ENCODE assay signal across 17 cellular contexts in genomic region chr10:126130291-126130710, GRCh38.
A peak's percentile ranks its signal among the peaks of the same experiment; 100 is the strongest.
DNase-seq lines count a peak whose midpoint lies in the region; ATAC-seq and TF ChIP-seq lines count a peak whose summit lies in the region.
"Had no signal": no experiment of that assay in that cellular context is flagged by ENCODE, and none has a peak within 500 bp of the region (broad histone marks: within the 10 kb centered on the region; RNA-seq: fewer than 3 reads in every experiment).

No MANE protein-coding gene starts in this region.

- no TSS peak for BruUV-seq in mammary epithelial cell (replicated peaks; lab: Mats Ljungman, UMichigan)

- H3K9me3 ChIP-seq in mammary epithelial cell (replicated peaks; ENCODE audit: insufficient read depth, low read length) (no peaks in the 10 kb centered on the region), parathyroid adenoma (ENCODE audit: control insufficient read depth, low read length) (no peaks in the 10 kb centered on the region)
- H3K9me3 ChIP-seq: Caco-2, suprapubic skin had no signal

- H3K79me2 ChIP-seq in mammary epithelial cell (ENCODE audit: insufficient read depth, low read length) (no peaks in the 10 kb centered on the region), parathyroid adenoma (no peaks in the 10 kb centered on the region)

- DNase-seq in AG08395 (ENCODE audit: low spot score), result peak; percentile 66
- no peak for DNase-seq in mammary epithelial cell
- peak; percentile 67 for DNase-seq in left cardiac atrium
- no peak for DNase-seq in Ammon's horn (ENCODE audit: low spot score)
- DNase-seq in GM19240 (ENCODE audit: insufficient read length, low spot score), result no peak
- DNase-seq in activated gamma-delta T cell (lab: John Stamatoyannopoulos, UW), result no peak
- DNase-seq: activated CD8-positive, alpha-beta memory T cell treated with anti-CD3 and anti-CD28 coated beads, Interleukin-2, amount 50 U/mL, for 4 hours; activated naive CD4-positive, alpha-beta T cell treated with anti-CD3 and anti-CD28 coated beads, Interleukin-2, amount 50 U/mL, for 16 hours; Caco-2; naive B cell; NCI-H1436; NCI-H510A treated with DMSO at 0.1 percent for 48 hours; PC-9 had no signal

- dilution Hi-C loops in mammary epithelial cell (cut with HindIII; ENCODE audit: low sequenced_read_pairs), result no loop called here

- ATAC-seq in left cardiac atrium, result peak; percentile 82 to 87
- no peak for ATAC-seq in HG03095 (IDR thresholded peaks at IDR 0.05; ENCODE audit: unreplicated experiment)
- ATAC-seq: activated CD4-positive, CD25-positive, alpha-beta regulatory T cell treated with anti-CD3 and anti-CD28 coated beads, Interleukin-2, amount 50 U/mL, for 24 hours had no signal

- no peak overlapping the region for H3K4me3 ChIP-seq in mammary epithelial cell (replicated peaks in 1 of 3; ENCODE audit: insufficient read depth in 1 of 3, low read depth in 2 of 3, low read length in 3 of 3)
- H3K4me3 ChIP-seq in parathyroid adenoma (ENCODE audit: low read depth, low read length), result no peak overlapping the region
- H3K4me3 ChIP-seq: PC-9, suprapubic skin had no signal

- in situ Hi-C loops in mammary epithelial cell (cut with MboI; ENCODE audit: low sequenced_read_pairs in 2 of 2), result no loop called here

- H4K20me1 ChIP-seq in mammary epithelial cell (ENCODE audit: insufficient read depth, low read length), result no peaks in the 10 kb centered on the region

- 36% methylated on average over 9 of the region's 9 CpGs for WGBS in mammary epithelial cell (ENCODE audit: low coverage, missing lambda C conversion rate)

- H3K4me1 ChIP-seq in mammary epithelial cell (ENCODE audit: insufficient read depth, low read length) (peaks cover 5% of the 10 kb centered on the region), parathyroid adenoma (peaks cover 3% of the 10 kb centered on the region)
- H3K4me1 ChIP-seq: Caco-2 had no signal

- H2AFZ ChIP-seq in mammary epithelial cell (ENCODE audit: low read depth, low read length) (peak overlapping the region; percentile 30), parathyroid adenoma (peak overlapping the region; percentile 25)
- H2AFZ ChIP-seq: PC-9 had no signal

- H3K27me3 ChIP-seq in mammary epithelial cell (ENCODE audit: insufficient read depth, low read length), result no peaks in the 10 kb centered on the region
- H3K27me3 ChIP-seq in parathyroid adenoma (ENCODE audit: control insufficient read depth, insufficient read depth, low read length), result no peaks in the 10 kb centered on the region
- H3K27me3 ChIP-seq: suprapubic skin had no signal

- no peaks in the 10 kb centered on the region for H3K36me3 ChIP-seq in mammary epithelial cell (ENCODE audit: insufficient read depth, low read length)
- H3K36me3 ChIP-seq in parathyroid adenoma (ENCODE audit: control insufficient read depth, insufficient read depth, low read length), result no peaks in the 10 kb centered on the region
- H3K36me3 ChIP-seq: suprapubic skin had no signal

- TF ChIP-seq CTCF in mammary epithelial cell (conservative IDR thresholded peaks at IDR 0.05 in 1 of 2, IDR thresholded peaks at IDR 0.05 in 1 of 2; ENCODE audit: extremely low read depth in 1 of 2, insufficient read depth in 1 of 2, low read depth in 1 of 2, low read length in 2 of 2), result no peak
- no peak for TF ChIP-seq CTCF in parathyroid adenoma (IDR thresholded peaks at IDR 0.05)

- H3K4me2 ChIP-seq in mammary epithelial cell (ENCODE audit: insufficient read depth, low read depth, low read length) (no peak overlapping the region), parathyroid adenoma (ENCODE audit: low read length) (no peak overlapping the region)
- H3K4me2 ChIP-seq: PC-9 had no signal

- intact Hi-C loops in mammary epithelial cell (cut with micrococcal nuclease), result no loop called here
- intact Hi-C loops in left cardiac atrium (cut with DNase I), result no loop called here

- no peak overlapping the region for H3K9ac ChIP-seq in mammary epithelial cell (ENCODE audit: insufficient read depth, low read length)
- no peak overlapping the region for H3K9ac ChIP-seq in parathyroid adenoma

- H3K27ac ChIP-seq in mammary epithelial cell (ENCODE audit: insufficient read depth, low read depth, low read length) (no peak overlapping the region), parathyroid adenoma (no peak overlapping the region)
- H3K27ac ChIP-seq: PC-9, suprapubic skin had no signal

- CTCF ChIA-PET in mammary epithelial cell (lab: Charles Lee; ENCODE audit: low non-redundant PET), result no interaction called here

Comparison
In these comparisons a context has a peak if more than half of its experiments do, and no peak if none do; other contexts are left out.
1. DNase-seq: peak in AG08395 (single experiment) and left cardiac atrium (single experiment); none in mammary epithelial cell (single experiment), Ammon's horn (single experiment), GM19240 (single experiment) and activated gamma-delta T cell (single experiment).